ENCODE assay signal across 1 cellular context in genomic region chr18:57819119-57819518, GRCh38.
TF ChIP-seq lines count a peak whose summit lies in the region.

No MANE protein-coding gene starts in this region.

TF ChIP-seq in K562, 482 proteins besides CTCF, POLR2A, EP300 and RAD21 (continued from another document and continues in another):
- TF ChIP-seq CREBBP (IDR thresholded peaks at IDR 0.05; ENCODE audit: low read depth, low read length) (no peak), GATAD2A (IDR thresholded peaks at IDR 0.05) (no peak), POU5F1 (IDR thresholded peaks at IDR 0.05; ENCODE audit: borderline replicate concordance, low read depth, low read length, partially characterized antibody) (no peak), ADNP (tag; IDR thresholded peaks at IDR 0.05) (peak; percentile 56; the same call in 1 of the 2 replicates), TSHZ1 (CRISPR knock-in tag; IDR thresholded peaks at IDR 0.05) (no peak), RBM14 (IDR thresholded peaks at IDR 0.05; ENCODE audit: borderline replicate concordance, insufficient read depth, low read depth, low read length) (no peak), ZNF507 (tag; conservative IDR thresholded peaks at IDR 0.05) (no peak), TBL1XR1 (IDR thresholded peaks at IDR 0.05; ENCODE audit: low read length in 2 of 2) (no peak), PRMT5 (CRISPR knock-in tag; IDR thresholded peaks at IDR 0.05) (no peak), BRD9 (IDR thresholded peaks at IDR 0.05; ENCODE audit: low read depth, partially characterized antibody) (no peak), MBD2 (IDR thresholded peaks at IDR 0.05; ENCODE audit: borderline replicate concordance, low read depth) (no peak), ZNF707 (CRISPR knock-in tag; conservative IDR thresholded peaks at IDR 0.05) (no peak), RBM22 (IDR thresholded peaks at IDR 0.05; ENCODE audit: low read depth, low read length, poor library complexity, severe bottlenecking) (no peak), THRAP3 (IDR thresholded peaks at IDR 0.05; ENCODE audit: borderline replicate concordance) (no peak), E4F1 (CRISPR knock-in tag; IDR thresholded peaks at IDR 0.05; ENCODE audit: borderline replicate concordance) (no peak), ZNF124 (CRISPR knock-in tag; IDR thresholded peaks at IDR 0.05) (no peak), SIRT6 (IDR thresholded peaks at IDR 0.05; ENCODE audit: low read depth, low read length) (no peak), LCOR (CRISPR knock-in tag; IDR thresholded peaks at IDR 0.05) (no peak), NCOA4 (IDR thresholded peaks at IDR 0.05; ENCODE audit: partially characterized antibody) (no peak), CBX3 (IDR thresholded peaks at IDR 0.05; ENCODE audit: borderline replicate concordance in 1 of 2, low read length in 2 of 2) (no peak), TRIM24 (IDR thresholded peaks at IDR 0.05) (0 out of 4 replicates have a peak, but pooled peaks of 1 of the 2 experiments have one; percentile 8), FOXA1 (IDR thresholded peaks at IDR 0.05; ENCODE audit: borderline replicate concordance) (no peak), ZC3H8 (IDR thresholded peaks at IDR 0.05) (no peak), ESRRA (IDR thresholded peaks at IDR 0.05; ENCODE audit: borderline replicate concordance, low read depth) (peak; percentile 59; the same call in 1 of the 2 replicates), ZNF431 (CRISPR knock-in tag; IDR thresholded peaks at IDR 0.05) (no peak), YY1 (IDR thresholded peaks at IDR 0.05; ENCODE audit: borderline replicate concordance in 1 of 3, control insufficient read depth in 1 of 3, extremely low read depth in 1 of 3, insufficient read depth in 3 of 3, insufficient read length in 1 of 3, insufficient replicate concordance in 2 of 3, low read depth in 1 of 3, low read length in 2 of 3) (no peak), PHF20 (IDR thresholded peaks at IDR 0.05; ENCODE audit: partially characterized antibody) (no peak), ETS2 (tag; IDR thresholded peaks at IDR 0.05; ENCODE audit: borderline replicate concordance, poor library complexity, severe bottlenecking) (no peak), GATAD2B (IDR thresholded peaks at IDR 0.05; ENCODE audit: borderline replicate concordance) (no peak), POLR3A (IDR thresholded peaks at IDR 0.05; ENCODE audit: borderline replicate concordance, extremely low read depth, insufficient read depth, insufficient read length) (no peak), PPARD (CRISPR knock-in tag; IDR thresholded peaks at IDR 0.05) (no peak), SMARCE1 (IDR thresholded peaks at IDR 0.05) (peak; percentile 28; the same call in 1 of the 2 replicates), ZNF717 (CRISPR knock-in tag; IDR thresholded peaks at IDR 0.05) (no peak), HCFC1 (IDR thresholded peaks at IDR 0.05; ENCODE audit: low read depth, low read length) (no peak), POLR2AphosphoS5 (IDR thresholded peaks at IDR 0.05; ENCODE audit: control insufficient read depth, insufficient read depth, low read depth, low read length) (no peak), HNRNPL (IDR thresholded peaks at IDR 0.05; ENCODE audit: low read depth, low read length) (no peak), MEIS2 (IDR thresholded peaks at IDR 0.05; ENCODE audit: partially characterized antibody) (peak; percentile 27), ATF1 (CRISPR knock-in tag; IDR thresholded peaks at IDR 0.05) (no peak), ATF1 (tag; IDR thresholded peaks at IDR 0.05) (no peak), IFI16 (CRISPR knock-in tag; IDR thresholded peaks at IDR 0.05) (no peak), ZNF253 (CRISPR knock-in tag; conservative IDR thresholded peaks at IDR 0.05) (no peak), NFIC (IDR thresholded peaks at IDR 0.05) (0 out of 2 replicates have a peak, but pooled peaks have one; percentile 32)
- TF ChIP-seq, protein P1, sequence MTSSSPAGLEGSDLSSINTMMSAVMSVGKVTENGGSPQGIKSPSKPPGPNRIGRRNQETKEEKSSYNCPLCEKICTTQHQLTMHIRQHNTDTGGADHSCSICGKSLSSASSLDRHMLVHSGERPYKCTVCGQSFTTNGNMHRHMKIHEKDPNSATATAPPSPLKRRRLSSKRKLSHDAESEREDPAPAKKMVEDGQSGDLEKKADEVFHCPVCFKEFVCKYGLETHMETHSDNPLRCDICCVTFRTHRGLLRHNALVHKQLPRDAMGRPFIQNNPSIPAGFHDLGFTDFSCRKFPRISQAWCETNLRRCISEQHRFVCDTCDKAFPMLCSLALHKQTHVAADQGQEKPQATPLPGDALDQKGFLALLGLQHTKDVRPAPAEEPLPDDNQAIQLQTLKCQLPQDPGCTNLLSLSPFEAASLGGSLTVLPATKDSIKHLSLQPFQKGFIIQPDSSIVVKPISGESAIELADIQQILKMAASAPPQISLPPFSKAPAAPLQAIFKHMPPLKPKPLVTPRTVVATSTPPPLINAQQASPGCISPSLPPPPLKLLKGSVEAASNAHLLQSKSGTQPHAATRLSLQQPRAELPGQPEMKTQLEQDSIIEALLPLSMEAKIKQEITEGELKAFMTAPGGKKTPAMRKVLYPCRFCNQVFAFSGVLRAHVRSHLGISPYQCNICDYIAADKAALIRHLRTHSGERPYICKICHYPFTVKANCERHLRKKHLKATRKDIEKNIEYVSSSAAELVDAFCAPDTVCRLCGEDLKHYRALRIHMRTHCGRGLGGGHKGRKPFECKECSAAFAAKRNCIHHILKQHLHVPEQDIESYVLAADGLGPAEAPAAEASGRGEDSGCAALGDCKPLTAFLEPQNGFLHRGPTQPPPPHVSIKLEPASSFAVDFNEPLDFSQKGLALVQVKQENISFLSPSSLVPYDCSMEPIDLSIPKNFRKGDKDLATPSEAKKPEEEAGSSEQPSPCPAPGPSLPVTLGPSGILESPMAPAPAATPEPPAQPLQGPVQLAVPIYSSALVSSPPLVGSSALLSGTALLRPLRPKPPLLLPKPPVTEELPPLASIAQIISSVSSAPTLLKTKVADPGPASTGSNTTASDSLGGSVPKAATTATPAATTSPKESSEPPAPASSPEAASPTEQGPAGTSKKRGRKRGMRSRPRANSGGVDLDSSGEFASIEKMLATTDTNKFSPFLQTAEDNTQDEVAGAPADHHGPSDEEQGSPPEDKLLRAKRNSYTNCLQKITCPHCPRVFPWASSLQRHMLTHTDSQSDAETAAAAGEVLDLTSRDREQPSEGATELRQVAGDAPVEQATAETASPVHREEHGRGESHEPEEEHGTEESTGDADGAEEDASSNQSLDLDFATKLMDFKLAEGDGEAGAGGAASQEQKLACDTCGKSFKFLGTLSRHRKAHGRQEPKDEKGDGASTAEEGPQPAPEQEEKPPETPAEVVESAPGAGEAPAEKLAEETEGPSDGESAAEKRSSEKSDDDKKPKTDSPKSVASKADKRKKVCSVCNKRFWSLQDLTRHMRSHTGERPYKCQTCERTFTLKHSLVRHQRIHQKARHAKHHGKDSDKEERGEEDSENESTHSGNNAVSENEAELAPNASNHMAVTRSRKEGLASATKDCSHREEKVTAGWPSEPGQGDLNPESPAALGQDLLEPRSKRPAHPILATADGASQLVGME (CRISPR knock-in tag; IDR thresholded peaks at IDR 0.05): no peak
- TF ChIP-seq, protein P2, sequence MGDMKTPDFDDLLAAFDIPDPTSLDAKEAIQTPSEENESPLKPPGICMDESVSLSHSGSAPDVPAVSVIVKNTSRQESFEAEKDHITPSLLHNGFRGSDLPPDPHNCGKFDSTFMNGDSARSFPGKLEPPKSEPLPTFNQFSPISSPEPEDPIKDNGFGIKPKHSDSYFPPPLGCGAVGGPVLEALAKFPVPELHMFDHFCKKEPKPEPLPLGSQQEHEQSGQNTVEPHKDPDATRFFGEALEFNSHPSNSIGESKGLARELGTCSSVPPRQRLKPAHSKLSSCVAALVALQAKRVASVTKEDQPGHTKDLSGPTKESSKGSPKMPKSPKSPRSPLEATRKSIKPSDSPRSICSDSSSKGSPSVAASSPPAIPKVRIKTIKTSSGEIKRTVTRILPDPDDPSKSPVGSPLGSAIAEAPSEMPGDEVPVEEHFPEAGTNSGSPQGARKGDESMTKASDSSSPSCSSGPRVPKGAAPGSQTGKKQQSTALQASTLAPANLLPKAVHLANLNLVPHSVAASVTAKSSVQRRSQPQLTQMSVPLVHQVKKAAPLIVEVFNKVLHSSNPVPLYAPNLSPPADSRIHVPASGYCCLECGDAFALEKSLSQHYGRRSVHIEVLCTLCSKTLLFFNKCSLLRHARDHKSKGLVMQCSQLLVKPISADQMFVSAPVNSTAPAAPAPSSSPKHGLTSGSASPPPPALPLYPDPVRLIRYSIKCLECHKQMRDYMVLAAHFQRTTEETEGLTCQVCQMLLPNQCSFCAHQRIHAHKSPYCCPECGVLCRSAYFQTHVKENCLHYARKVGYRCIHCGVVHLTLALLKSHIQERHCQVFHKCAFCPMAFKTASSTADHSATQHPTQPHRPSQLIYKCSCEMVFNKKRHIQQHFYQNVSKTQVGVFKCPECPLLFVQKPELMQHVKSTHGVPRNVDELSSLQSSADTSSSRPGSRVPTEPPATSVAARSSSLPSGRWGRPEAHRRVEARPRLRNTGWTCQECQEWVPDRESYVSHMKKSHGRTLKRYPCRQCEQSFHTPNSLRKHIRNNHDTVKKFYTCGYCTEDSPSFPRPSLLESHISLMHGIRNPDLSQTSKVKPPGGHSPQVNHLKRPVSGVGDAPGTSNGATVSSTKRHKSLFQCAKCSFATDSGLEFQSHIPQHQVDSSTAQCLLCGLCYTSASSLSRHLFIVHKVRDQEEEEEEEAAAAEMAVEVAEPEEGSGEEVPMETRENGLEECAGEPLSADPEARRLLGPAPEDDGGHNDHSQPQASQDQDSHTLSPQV (IDR thresholded peaks at IDR 0.05): no peak
- TF ChIP-seq, protein P3, sequence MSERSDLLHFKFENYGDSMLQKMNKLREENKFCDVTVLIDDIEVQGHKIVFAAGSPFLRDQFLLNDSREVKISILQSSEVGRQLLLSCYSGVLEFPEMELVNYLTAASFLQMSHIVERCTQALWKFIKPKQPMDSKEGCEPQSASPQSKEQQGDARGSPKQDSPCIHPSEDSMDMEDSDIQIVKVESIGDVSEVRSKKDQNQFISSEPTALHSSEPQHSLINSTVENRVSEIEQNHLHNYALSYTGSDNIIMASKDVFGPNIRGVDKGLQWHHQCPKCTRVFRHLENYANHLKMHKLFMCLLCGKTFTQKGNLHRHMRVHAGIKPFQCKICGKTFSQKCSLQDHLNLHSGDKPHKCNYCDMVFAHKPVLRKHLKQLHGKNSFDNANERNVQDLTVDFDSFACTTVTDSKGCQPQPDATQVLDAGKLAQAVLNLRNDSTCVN (CRISPR knock-in tag; IDR thresholded peaks at IDR 0.05): no peak
- TF ChIP-seq, protein P4, sequence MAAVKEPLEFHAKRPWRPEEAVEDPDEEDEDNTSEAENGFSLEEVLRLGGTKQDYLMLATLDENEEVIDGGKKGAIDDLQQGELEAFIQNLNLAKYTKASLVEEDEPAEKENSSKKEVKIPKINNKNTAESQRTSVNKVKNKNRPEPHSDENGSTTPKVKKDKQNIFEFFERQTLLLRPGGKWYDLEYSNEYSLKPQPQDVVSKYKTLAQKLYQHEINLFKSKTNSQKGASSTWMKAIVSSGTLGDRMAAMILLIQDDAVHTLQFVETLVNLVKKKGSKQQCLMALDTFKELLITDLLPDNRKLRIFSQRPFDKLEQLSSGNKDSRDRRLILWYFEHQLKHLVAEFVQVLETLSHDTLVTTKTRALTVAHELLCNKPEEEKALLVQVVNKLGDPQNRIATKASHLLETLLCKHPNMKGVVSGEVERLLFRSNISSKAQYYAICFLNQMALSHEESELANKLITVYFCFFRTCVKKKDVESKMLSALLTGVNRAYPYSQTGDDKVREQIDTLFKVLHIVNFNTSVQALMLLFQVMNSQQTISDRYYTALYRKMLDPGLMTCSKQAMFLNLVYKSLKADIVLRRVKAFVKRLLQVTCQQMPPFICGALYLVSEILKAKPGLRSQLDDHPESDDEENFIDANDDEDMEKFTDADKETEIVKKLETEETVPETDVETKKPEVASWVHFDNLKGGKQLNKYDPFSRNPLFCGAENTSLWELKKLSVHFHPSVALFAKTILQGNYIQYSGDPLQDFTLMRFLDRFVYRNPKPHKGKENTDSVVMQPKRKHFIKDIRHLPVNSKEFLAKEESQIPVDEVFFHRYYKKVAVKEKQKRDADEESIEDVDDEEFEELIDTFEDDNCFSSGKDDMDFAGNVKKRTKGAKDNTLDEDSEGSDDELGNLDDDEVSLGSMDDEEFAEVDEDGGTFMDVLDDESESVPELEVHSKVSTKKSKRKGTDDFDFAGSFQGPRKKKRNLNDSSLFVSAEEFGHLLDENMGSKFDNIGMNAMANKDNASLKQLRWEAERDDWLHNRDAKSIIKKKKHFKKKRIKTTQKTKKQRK (IDR thresholded peaks at IDR 0.05; ENCODE audit: borderline replicate concordance, low read depth, low read length): no peak
